Comparison of ENCODE assay signal across 8 cellular contexts in the genomic region with DNA sequence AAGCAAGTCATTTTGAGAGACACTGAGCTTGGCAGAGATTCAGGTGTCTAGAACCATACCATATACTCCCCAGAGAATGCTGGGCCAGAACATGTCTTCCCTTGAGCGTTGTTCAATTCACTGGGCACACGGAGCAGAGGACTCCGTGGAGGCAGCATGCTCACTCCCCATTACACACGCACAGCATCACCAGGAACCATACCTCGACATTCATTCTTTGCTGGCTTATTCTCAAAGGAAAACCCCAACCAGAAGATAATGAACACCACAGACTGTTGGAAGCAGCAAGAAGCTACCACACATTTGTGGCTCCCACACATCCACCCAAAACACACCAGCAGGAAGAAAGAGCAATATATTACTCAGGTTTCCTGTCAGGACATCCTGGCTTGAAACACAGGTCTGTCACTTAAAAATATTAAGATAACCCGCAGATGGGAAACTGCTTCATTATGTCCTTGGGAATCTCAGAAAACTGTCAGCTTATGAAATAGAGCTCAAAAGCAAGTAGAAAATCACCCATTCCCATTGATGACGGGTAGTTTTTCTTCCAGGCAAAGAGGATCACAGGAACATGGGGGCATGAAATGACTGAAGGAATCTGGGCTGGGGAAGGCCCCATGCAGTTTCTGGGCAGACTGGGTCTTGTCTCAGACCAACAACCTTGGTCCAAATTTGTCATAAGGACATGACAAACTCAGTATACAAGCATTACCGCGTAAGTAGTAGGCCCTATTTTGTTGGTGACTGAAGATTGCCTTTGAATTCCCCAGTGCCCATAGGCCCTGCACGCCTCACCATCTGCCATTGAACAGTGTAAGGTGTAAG. TPM values are rescaled to one million over a fixed set of nuclear protein-coding genes. Genes with fewer than 3 reads are reported as not detected.
DNase-seq lines count a peak whose midpoint lies in the region; ATAC-seq, FAIRE-seq and TF ChIP-seq lines count a peak whose summit lies in the region.

No MANE protein-coding gene starts in this region.

- in situ Hi-C loops in transverse colon (cut with MboI; ENCODE audit: low pct_ligation_motif_present in 1 of 4, low pct_unique_long_range_greater_than_20kb in 1 of 4, low sequenced_read_pairs in 3 of 4) = loop anchor here in 1 of 4 donors (10.0 kb wide), 1 partner anchor 49 kb away; a partner anchor contains a TSS

- peak overlapping the region in 8 of 10 experiments; percentile 50 to 63 (median 58); a peak in 10 of 20 replicates for H3K4me3 ChIP-seq in BLaER1 treated with 17β-estradiol and CSF1 and Interleukin-3, amounts not matched to agents 10 nM and 100 nM
- peak overlapping the region in 1 of 2 donors; percentile 36 for H3K4me3 ChIP-seq in kidney (ENCODE audit: low read length in 2 of 2)
- H3K4me3 ChIP-seq in transverse colon = no peak overlapping the region

- TF ChIP-seq POLR2A in transverse colon (IDR thresholded peaks at IDR 0.05) = no peak

- no peak for TF ChIP-seq EP300 in transverse colon (IDR thresholded peaks at IDR 0.05; ENCODE audit: low read depth)

- peak overlapping the region; percentile 87 to 100 (median 93) for H3K27ac ChIP-seq in BLaER1 treated with 17β-estradiol and CSF1 and Interleukin-3, amounts not matched to agents 10 nM and 100 nM
- H3K27ac ChIP-seq in kidney (ENCODE audit: low read depth in 2 of 2, low read length in 2 of 2) (peak overlapping the region; percentile 84 to 89), transverse colon (peak overlapping the region; percentile 85 to 94 (median 92))

- H3K9ac ChIP-seq in BLaER1 treated with 17β-estradiol and CSF1 and Interleukin-3, amounts not matched to agents 10 nM and 100 nM = peak overlapping the region; percentile 78 to 89 (median 86)
- peak overlapping the region in 1 of 2 donors; percentile 53 for H3K9ac ChIP-seq in kidney (ENCODE audit: low read length in 2 of 2)

- FAIRE-seq in kidney (lab: Jason Lieb, UNC) = no peak
- no peak for FAIRE-seq in D721Med (lab: Jason Lieb, UNC)

- 77 to 100% methylated on average over 1 to 10 of the region's 10 CpGs for WGBS in transverse colon (ENCODE audit: low coverage in 1 of 2), 2 donors

- H4K20me1 ChIP-seq in BLaER1 treated with 17β-estradiol and CSF1 and Interleukin-3, amounts not matched to agents 10 nM and 100 nM = no peaks in the 10 kb centered on the region

- ATAC-seq in HG03354 (IDR thresholded peaks at IDR 0.05; ENCODE audit: poor library complexity, severe bottlenecking, unreplicated experiment) (peak; percentile 29), GM21619 (IDR thresholded peaks at IDR 0.05; ENCODE audit: unreplicated experiment) (no peak), GM19455 (IDR thresholded peaks at IDR 0.05; ENCODE audit: unreplicated experiment) (no peak)

- TF ChIP-seq CTCF in kidney (IDR thresholded peaks at IDR 0.05; ENCODE audit: borderline replicate concordance, extremely low read depth, insufficient read depth) (no peak), transverse colon (IDR thresholded peaks at IDR 0.05) (no peak), D721Med (IDR thresholded peaks at IDR 0.05; ENCODE audit: insufficient read depth, missing control alignments) (no peak)

- H3K4me1 ChIP-seq in BLaER1 treated with 17β-estradiol and CSF1 and Interleukin-3, amounts not matched to agents 10 nM and 100 nM = peaks cover 84 to 100% (median 94%) of the 10 kb centered on the region in 10 experiments
- H3K4me1 ChIP-seq in kidney (ENCODE audit: control insufficient read depth in 1 of 2, insufficient read depth in 1 of 2, low read depth in 1 of 2, low read length in 2 of 2) (peaks cover 12 to 24% of the 10 kb centered on the region in 2 donors), transverse colon (peaks cover 6 to 51% (median 25%) of the 10 kb centered on the region in 4 donors)

- no peaks in the 10 kb centered on the region for H3K9me3 ChIP-seq in BLaER1 treated with 17β-estradiol and CSF1 and Interleukin-3, amounts not matched to agents 10 nM and 100 nM (replicated peaks in 1 of 11)
- H3K9me3 ChIP-seq in kidney (ENCODE audit: control insufficient read depth in 1 of 2, low read length in 2 of 2) (no peaks in the 10 kb centered on the region), transverse colon (no peaks in the 10 kb centered on the region)

- H3K27me3 ChIP-seq in BLaER1 treated with 17β-estradiol and CSF1 and Interleukin-3, amounts not matched to agents 10 nM and 100 nM = no peaks in the 10 kb centered on the region
- H3K27me3 ChIP-seq in transverse colon = no peaks in the 10 kb centered on the region

- intact Hi-C loops in kidney (cut with DNase I) = no loop called here
- intact Hi-C loops in transverse colon (cut with DNase I; ENCODE audit: low total_unique reads) = no loop called here

- no peaks in the 10 kb centered on the region for H3K36me3 ChIP-seq in BLaER1 treated with 17β-estradiol and CSF1 and Interleukin-3, amounts not matched to agents 10 nM and 100 nM
- H3K36me3 ChIP-seq in kidney (ENCODE audit: control insufficient read depth in 1 of 2, insufficient read depth in 2 of 2, low read length in 2 of 2) = no peaks in the 10 kb centered on the region
- H3K36me3 ChIP-seq in transverse colon = no peaks in the 10 kb centered on the region

- peak; percentile 14 for DNase-seq in activated gamma-delta T cell treated with anti-CD3 and anti-CD28 coated beads, Interleukin-2, amount 50 U/mL, for 16 hours (ENCODE audit: low read depth)
- DNase-seq in kidney (no peak), transverse colon (no peak), D721Med (ENCODE audit: insufficient read length, low spot score) (no peak)

- peak overlapping the region; percentile 79 to 97 (median 88) for H3K4me2 ChIP-seq in BLaER1 treated with 17β-estradiol and CSF1 and Interleukin-3, amounts not matched to agents 10 nM and 100 nM

RNA-seq across cellular contexts. Expression of a gene that starts 46.5 kb away (rescaled TPM):
- total RNA-seq in kidney = 298 TPM
- 224 TPM for polyA plus RNA-seq in kidney (ENCODE audit: insufficient read depth, low read depth, low replicate concordance)
- total RNA-seq in transverse colon = 100 to 1,000 TPM; 103 to 189 (median 149) TPM

RNA-seq across cellular contexts. Expression of a gene that starts 57.1 kb away (rescaled TPM):
- total RNA-seq in kidney (20.0 TPM), transverse colon (10 to 100 TPM in 3 of 4 donors, 1 to 10 TPM in 1; 2.2 to 14.0 (median 11.1) TPM)
- polyA plus RNA-seq in kidney (ENCODE audit: insufficient read depth, low read depth, low replicate concordance) = 11.8 TPM

Comparison
In these comparisons a context has a peak if more than half of its experiments do, and no peak if none do; other contexts are left out.
1. H3K4me3 ChIP-seq: peak in BLaER1 treated with 17β-estradiol and CSF1 and Interleukin-3, amounts not matched to agents 10 nM and 100 nM (8 of 10); none in transverse colon (0 of 4).
2. Peak in every context shown above with its lines, with median percentiles within 50 percentile points of each other: H3K27ac ChIP-seq.